8 cellular contexts compared by ENCODE assay signal in the genomic region with DNA sequence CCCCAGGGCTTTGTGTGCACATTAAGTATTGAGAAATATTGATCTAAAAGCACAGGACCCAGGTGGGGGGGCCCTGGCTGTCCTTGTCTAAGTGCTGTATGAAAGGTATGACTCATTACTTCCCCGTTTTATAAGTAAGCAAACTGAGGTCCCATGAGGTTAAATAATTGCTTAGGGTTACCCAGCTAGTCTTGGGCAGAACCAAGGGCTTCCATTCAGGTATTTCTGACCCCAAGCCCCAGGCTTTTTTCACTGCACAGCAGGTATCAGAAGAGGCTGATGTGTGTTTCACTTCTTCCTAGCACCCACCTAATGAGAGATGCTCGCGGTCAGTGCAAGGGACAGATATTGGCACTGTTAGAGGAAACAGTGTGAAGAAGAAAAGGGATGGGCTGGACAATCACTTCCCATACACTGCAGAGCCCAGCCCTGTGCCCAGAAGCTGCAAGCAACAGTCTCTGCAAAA.
DNase-seq lines count a peak whose midpoint lies in the region; ATAC-seq lines count a peak whose summit lies in the region.

No MANE protein-coding gene starts in this region.

- ATAC-seq in GM18502 (IDR thresholded peaks at IDR 0.05; ENCODE audit: poor library complexity, unreplicated experiment) (peak; percentile 45), HG02642 (IDR thresholded peaks at IDR 0.05; ENCODE audit: poor library complexity, unreplicated experiment) (peak; percentile 30)

- H3K27ac ChIP-seq in epithelial cell of prostate (peak overlapping the region; percentile 29), caudate nucleus (ENCODE audit: low read depth, low read length) (no peak overlapping the region)

- DNase-seq in SKM-1 (lab: John Stamatoyannopoulos, UW; ENCODE audit: unreplicated experiment) = peak; percentile 1
- DNase-seq in epithelial cell of prostate (ENCODE audit: low read depth, low spot score) = no peak
- DNase-seq in stimulated activated CD8-positive, alpha-beta memory T cell treated with anti-CD3 and anti-CD28 coated beads, Interleukin-4, amount 100 ng/mL, for 48 hours = peak; percentile 51
- DNase-seq in caudate nucleus (lab: John Stamatoyannopoulos, UW) = no peak
- no peak for DNase-seq in RKO (ENCODE audit: low spot score)
- DNase-seq in NCI-H2171 treated with DMSO at 0.1 percent for 48 hours (lab: John Stamatoyannopoulos, UW) = no peak

Comparison
In these comparisons a context has a peak if more than half of its experiments do, and no peak if none do; other contexts are left out.
1. DNase-seq: peak in SKM-1 (single experiment) and stimulated activated CD8-positive, alpha-beta memory T cell treated with anti-CD3 and anti-CD28 coated beads, Interleukin-4, amount 100 ng/mL, for 48 hours (single experiment); none in epithelial cell of prostate (single experiment), caudate nucleus (0 of 61), RKO (single experiment) and NCI-H2171 treated with DMSO at 0.1 percent for 48 hours (single experiment).